Comparison of ENCODE assay signal across 21 cellular contexts in the genomic region with DNA sequence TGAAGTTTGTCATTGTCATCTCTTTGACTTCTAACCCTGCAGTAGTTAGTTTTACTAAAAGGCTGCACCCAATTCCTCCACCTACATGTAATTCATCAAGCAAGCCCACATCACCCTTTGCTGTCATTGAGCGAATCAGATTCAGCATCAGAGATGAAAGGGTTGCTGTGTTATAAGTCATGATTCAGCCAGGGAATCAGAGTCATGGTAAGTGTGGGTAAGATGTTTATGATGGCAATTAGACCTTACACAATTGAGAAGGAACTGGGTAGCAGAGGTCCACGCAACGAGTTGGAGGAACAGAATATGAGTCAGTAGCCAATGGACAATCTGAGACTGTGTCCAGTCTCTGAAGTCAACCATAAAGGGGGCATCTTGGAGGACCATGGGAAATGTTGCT.
"Had no signal": no experiment of that assay in that cellular context is flagged by ENCODE, and none has a peak within 500 bp of the region (broad histone marks: within the 10 kb centered on the region; RNA-seq: fewer than 3 reads in every experiment).

No MANE protein-coding gene starts in this region.

- H3K4me3 ChIP-seq: colonic mucosa, gastrocnemius medialis, heart right ventricle, ovary, right atrium auricular region, sigmoid colon, skin epidermis, stomach, thoracic aorta had no signal

- H3K27ac ChIP-seq: colonic mucosa, gastrocnemius medialis, heart right ventricle, ovary, right atrium auricular region, sigmoid colon, skin epidermis, stomach, thoracic aorta had no signal

- H3K36me3 Mint-ChIP-seq: natural killer cell; stimulated activated naive B cell treated with anti-CD40 and anti-IgM and Interleukin-4, amounts not matched to agents 10 μg/mL and 1 μg/mL and 100 μg/mL, for 72 hours had no signal

- H3K4me1 Mint-ChIP-seq: mesothelial cell of epicardium; natural killer cell; neural crest cell; stimulated activated naive B cell treated with anti-CD40 and anti-IgM and Interleukin-4, amounts not matched to agents 10 μg/mL and 1 μg/mL and 100 μg/mL, for 72 hours had no signal

- H3K4me3 Mint-ChIP-seq: mesothelial cell of epicardium; natural killer cell; neural crest cell; stimulated activated naive B cell treated with anti-CD40 and anti-IgM and Interleukin-4, amounts not matched to agents 10 μg/mL and 1 μg/mL and 100 μg/mL, for 72 hours had no signal

- DNase-seq: colonic mucosa; dermis blood vessel endothelial cell; erythroblast; gastrocnemius medialis; heart right ventricle; hypothalamus; natural killer cell; ovary; sigmoid colon; stimulated activated CD4-positive, alpha-beta T cell treated with anti-CD3 and anti-CD28 coated beads, Interleukin-2, amount 100 ng/mL, for 24 hours; stimulated activated CD4-positive, alpha-beta T cell treated with anti-CD3 and anti-CD28 coated beads, Interleukin-4, amount 100 ng/mL, for 4 hours; stimulated activated naive B cell treated with anti-CD40 and anti-IgM and Interleukin-4, amounts not matched to agents 10 μg/mL and 1 μg/mL and 100 μg/mL, for 72 hours; stomach; substantia nigra; trophoblast cell had no signal

- H3K36me3 ChIP-seq: colonic mucosa, gastrocnemius medialis, heart right ventricle, ovary, right atrium auricular region, sigmoid colon, stomach, thoracic aorta had no signal

- H3K4me1 ChIP-seq: colonic mucosa, gastrocnemius medialis, heart right ventricle, right atrium auricular region, sigmoid colon, stomach had no signal

- H3K27me3 ChIP-seq: colonic mucosa, gastrocnemius medialis, ovary, right atrium auricular region, sigmoid colon, stomach had no signal

- ATAC-seq: gastrocnemius medialis; heart right ventricle; left lobe of liver; natural killer cell; stimulated activated naive B cell treated with anti-CD40 and anti-IgM and Interleukin-4, amounts not matched to agents 10 μg/mL and 1 μg/mL and 100 μg/mL, for 72 hours had no signal

- H3K9me3 ChIP-seq: colonic mucosa, gastrocnemius medialis, ovary, thoracic aorta had no signal

- H3K27me3 Mint-ChIP-seq: stimulated activated naive B cell treated with anti-CD40 and anti-IgM and Interleukin-4, amounts not matched to agents 10 μg/mL and 1 μg/mL and 100 μg/mL, for 72 hours had no signal

- H3K27ac Mint-ChIP-seq: mesothelial cell of epicardium; natural killer cell; stimulated activated naive B cell treated with anti-CD40 and anti-IgM and Interleukin-4, amounts not matched to agents 10 μg/mL and 1 μg/mL and 100 μg/mL, for 72 hours had no signal
